In genomic region chr7:1243964-1244416, GRCh38 we compare ENCODE assay signal across 25 cellular contexts. TPM values are rescaled to one million over a fixed set of nuclear protein-coding genes. Genes with fewer than 3 reads are reported as not detected.
"Had no signal": no experiment of that assay in that cellular context is flagged by ENCODE, and none has a peak within 500 bp of the region (broad histone marks: within the 10 kb centered on the region; RNA-seq: fewer than 3 reads in every experiment).

No MANE protein-coding gene starts in this region.

- H3K27ac ChIP-seq: esophagus squamous epithelium, heart right ventricle, lower lobe of right lung, right lobe of liver, testis, upper lobe of right lung had no signal

- ATAC-seq: activated CD8-positive, alpha-beta T cell treated with anti-CD3 and anti-CD28 coated beads, Interleukin-2, amount 10 ng/mL, durations not matched to agents 7 days and 5 days; heart right ventricle; left colon; lower lobe of right lung; right lobe of liver; SK-N-SH treated with all-trans-retinoic acid at 6 μM for 48 hours; stimulated activated effector memory CD8-positive, alpha-beta T cell treated with anti-CD3 and anti-CD28 coated beads, Interleukin-12 subunit alpha, Interleukin-12 subunit beta, amount 100 ng/mL, for 72 hours; upper lobe of right lung had no signal

- H3K9me3 Mint-ChIP-seq: activated CD4-positive, alpha-beta T cell treated with anti-CD3 and anti-CD28 coated beads, Interleukin-2, amount 10 ng/mL, durations not matched to agents 24 days and 14 days; activated T-cell treated with anti-CD3 and anti-CD28 coated beads, Interleukin-2, amount 50 U/mL, for 24 hours; activated T-helper 2 cell treated with anti-CD3 and anti-CD28 coated beads, Interferon-gamma antibody, Interleukin-2, Interleukin-4, amounts not matched to agents 10 μg/mL and 5 μg/mL and 100 μg/mL, durations not matched to agents 14 hours and 24 hours and 36 hours; neural crest cell; stimulated activated effector memory CD8-positive, alpha-beta T cell treated with anti-CD3 and anti-CD28 coated beads, Interleukin-12 subunit alpha, Interleukin-12 subunit beta, amount 100 ng/mL, for 72 hours had no signal

- H3K4me1 ChIP-seq: right lobe of liver had no signal

- H3K36me3 ChIP-seq: esophagus squamous epithelium, heart right ventricle, lower lobe of right lung, right lobe of liver, upper lobe of right lung had no signal

- H3K4me3 ChIP-seq: esophagus squamous epithelium, heart right ventricle, lower lobe of right lung, right lobe of liver, testis, upper lobe of right lung had no signal

- H3K9me3 ChIP-seq: esophagus squamous epithelium, heart right ventricle, lower lobe of right lung, right lobe of liver, testis, upper lobe of right lung had no signal

- H3K4me3 Mint-ChIP-seq: activated CD4-positive, alpha-beta T cell treated with anti-CD3 and anti-CD28 coated beads, Interleukin-2, amount 10 ng/mL, durations not matched to agents 24 days and 14 days; activated CD8-positive, alpha-beta T cell treated with anti-CD3 and anti-CD28 coated beads, Interleukin-2, amount 10 ng/mL, durations not matched to agents 7 days and 5 days; activated T-cell treated with anti-CD3 and anti-CD28 coated beads, Interleukin-2, amount 50 U/mL, for 24 hours; neural crest cell; stimulated activated effector memory CD8-positive, alpha-beta T cell treated with anti-CD3 and anti-CD28 coated beads, Interleukin-12 subunit alpha, Interleukin-12 subunit beta, amount 100 ng/mL, for 72 hours had no signal

- H3K27ac Mint-ChIP-seq: activated CD4-positive, alpha-beta T cell treated with anti-CD3 and anti-CD28 coated beads, Interleukin-2, amount 10 ng/mL, durations not matched to agents 24 days and 14 days; activated CD8-positive, alpha-beta T cell treated with anti-CD3 and anti-CD28 coated beads, Interleukin-2, amount 10 ng/mL, durations not matched to agents 7 days and 5 days; activated T-cell treated with anti-CD3 and anti-CD28 coated beads, Interleukin-2, amount 50 U/mL, for 24 hours; activated T-helper 2 cell treated with anti-CD3 and anti-CD28 coated beads, Interferon-gamma antibody, Interleukin-2, Interleukin-4, amounts not matched to agents 10 μg/mL and 5 μg/mL and 100 μg/mL, durations not matched to agents 14 hours and 24 hours and 36 hours; stimulated activated effector memory CD8-positive, alpha-beta T cell treated with anti-CD3 and anti-CD28 coated beads, Interleukin-12 subunit alpha, Interleukin-12 subunit beta, amount 100 ng/mL, for 72 hours had no signal

- DNase-seq: activated CD4-positive, alpha-beta T cell treated with anti-CD3 and anti-CD28 coated beads, Interleukin-2, amount 10 ng/mL, durations not matched to agents 24 days and 14 days; activated CD8-positive, alpha-beta T cell treated with anti-CD3 and anti-CD28 coated beads, Interleukin-2, amount 10 ng/mL, durations not matched to agents 7 days and 5 days; activated naive CD4-positive, alpha-beta T cell treated with anti-CD3 and anti-CD28 coated beads, Interleukin-2, amount 50 U/mL, for 16 hours; activated T-cell treated with anti-CD3 and anti-CD28 coated beads, Interleukin-2, amount 50 U/mL, for 24 hours; cerebellar nuclear complex; effector CD4-positive, alpha-beta T cell; esophagus squamous epithelium; heart right ventricle; left colon; lower lobe of right lung; small intestine; stimulated activated CD4-positive, alpha-beta T cell treated with anti-CD3 and anti-CD28 coated beads, Interleukin-4, amount 100 ng/mL, for 24 hours; testis; upper lobe of right lung had no signal

RNA-seq across cellular contexts. Expression of gene UNCX, which starts 11.3 kb away (rescaled TPM):
- total RNA-seq: activated CD4-positive, alpha-beta T cell treated with anti-CD3 and anti-CD28 coated beads, Interleukin-2, amount 10 ng/mL, durations not matched to agents 24 days and 14 days; activated CD8-positive, alpha-beta T cell treated with anti-CD3 and anti-CD28 coated beads, Interleukin-2, amount 10 ng/mL, durations not matched to agents 7 days and 5 days; activated T-helper 2 cell treated with anti-CD3 and anti-CD28 coated beads, Interferon-gamma antibody, Interleukin-2, Interleukin-4, amounts not matched to agents 10 μg/mL and 5 μg/mL and 100 μg/mL, durations not matched to agents 14 hours and 24 hours and 36 hours; astrocyte; bronchial epithelial cell; esophagus squamous epithelium; heart right ventricle; left colon; lower lobe of right lung; osteocyte; pulmonary artery endothelial cell; right lobe of liver; T-helper 1 cell treated with Interleukin-12 subunit alpha and Interleukin-12 subunit beta and Interleukin-4 antibody, amounts not matched to agents 30 ng/mL and 1 ng/mL, for 36 hours; upper lobe of right lung had no signal
- polyA plus RNA-seq: adipose tissue, heart right ventricle, small intestine had no signal
